Comparison of ENCODE assay signal across 17 cellular contexts in the genomic region with DNA sequence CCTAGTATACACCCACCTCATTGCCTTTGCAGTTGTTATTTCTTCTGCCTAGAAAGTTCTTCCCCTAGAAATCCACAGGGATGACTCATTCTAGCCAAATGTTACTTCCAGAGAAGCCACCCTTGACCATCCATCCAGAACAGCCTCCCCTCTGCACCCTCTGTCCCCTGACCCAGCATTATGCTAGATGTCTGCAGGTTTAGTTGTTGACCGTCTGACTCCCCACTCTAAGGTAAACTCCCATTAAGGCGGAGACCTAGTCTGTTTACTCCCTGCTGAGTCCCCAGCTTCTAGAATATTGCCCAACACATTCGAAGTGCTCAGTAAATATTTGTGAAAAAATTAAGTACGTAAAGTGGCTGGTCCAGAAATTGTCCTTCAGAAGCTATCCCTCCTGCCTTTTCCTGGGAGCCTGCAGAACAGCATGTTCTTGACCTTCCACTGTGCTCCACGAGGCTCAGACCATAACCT. TPM values are rescaled to one million over a fixed set of nuclear protein-coding genes. Genes with fewer than 3 reads are reported as not detected.
A peak's percentile ranks its signal among the peaks of the same experiment; 100 is the strongest.
DNase-seq lines count a peak whose midpoint lies in the region; ATAC-seq, FAIRE-seq and TF ChIP-seq lines count a peak whose summit lies in the region.
"Had no signal": no experiment of that assay in that cellular context is flagged by ENCODE, and none has a peak within 500 bp of the region (broad histone marks: within the 10 kb centered on the region; RNA-seq: fewer than 3 reads in every experiment).

No MANE protein-coding gene starts in this region.

- intact Hi-C loops in K562 (cut with micrococcal nuclease) (no loop called here), left colon (cut with DNase I, micrococcal nuclease) (no loop called here)

- H3K9ac ChIP-seq in K562 (ENCODE audit: insufficient read depth in 1 of 2, low read depth in 2 of 2, low read length in 2 of 2): no peak overlapping the region

- no peaks in the 10 kb centered on the region for H3K9me3 ChIP-seq in A549
- H3K9me3 ChIP-seq in K562 (replicated peaks; ENCODE audit: control insufficient read depth, insufficient read depth, low read depth, low read length): no peaks in the 10 kb centered on the region; the same call in 1 of the 2 replicates
- H3K9me3 ChIP-seq: esophagus muscularis mucosa, SJCRH30, tibial artery had no signal

- H2AFZ ChIP-seq in K562 (ENCODE audit: low read depth, low read length): no peak overlapping the region; the same call in 1 of the 2 replicates

- H3K4me2 ChIP-seq in A549: peak overlapping the region; percentile 37; the same call in 2 of the 3 replicates
- H3K4me2 ChIP-seq in K562 (ENCODE audit: insufficient read depth, low read length): no peak overlapping the region

- CTCF ChIA-PET in A549 (lab: Yijun Ruan, JAX) (interaction anchor here (3.4 kb wide), 1 partner anchor 11 kb away, joined by 17 read pairs; the partner anchor contains the start of gene SRD5A3), K562 (lab: Yijun Ruan, JAX; ENCODE audit: low intra/inter-chr PET ratio) (no interaction called here)

- H3K27ac ChIP-seq in A549: no peak overlapping the region; a peak in 1 of 6 replicates
- no peak overlapping the region for H3K27ac ChIP-seq in K562 (ENCODE audit: extremely low read depth, low read depth, low read length)
- H3K27ac ChIP-seq: cardiac muscle cell, SJCRH30 had no signal

- peaks cover 21% of the 10 kb centered on the region for H3K4me1 ChIP-seq in A549
- peaks cover 4 to 18% of the 10 kb centered on the region in 2 experiments; a peak in 4 of 5 replicates for H3K4me1 ChIP-seq in K562 (replicated peaks in 1 of 2; ENCODE audit: control insufficient read depth in 2 of 2, insufficient read depth in 2 of 2, low read length in 2 of 2)
- H3K4me1 ChIP-seq: SJCRH30 had no signal

- whole genome bisulfite sequencing in A549 (ENCODE audit: missing lambda C conversion rate): 31% methylated on average over 5 of the region's 5 CpGs
- WGBS in K562 (ENCODE audit: insufficient coverage, low coverage, missing lambda C conversion rate): 42% methylated on average over 5 of the region's 5 CpGs

- TF ChIP-seq RAD21 in A549 (conservative IDR thresholded peaks at IDR 0.05 in 1 of 2, IDR thresholded peaks at IDR 0.05 in 1 of 2) (no peak), K562 (CRISPR knock-in tag; conservative IDR thresholded peaks at IDR 0.05 in 1 of 2, IDR thresholded peaks at IDR 0.05 in 1 of 2) (no peak)

- no peaks in the 10 kb centered on the region for H3K79me2 ChIP-seq in K562 (ENCODE audit: control insufficient read depth, insufficient read depth, low read length)

- H4K20me1 ChIP-seq in K562 (replicated peaks; ENCODE audit: control insufficient read depth, insufficient read depth, low read length): no peaks in the 10 kb centered on the region

- peaks cover 15% of the 10 kb centered on the region for H3K36me3 ChIP-seq in K562 (ENCODE audit: control insufficient read depth, insufficient read depth, low read length)
- H3K36me3 ChIP-seq: cardiac muscle cell, SJCRH30, tibial artery had no signal

- no peaks in the 10 kb centered on the region for H3K27me3 ChIP-seq in K562 (ENCODE audit: control insufficient read depth in 2 of 2, insufficient read depth in 2 of 2, low read length in 2 of 2)
- H3K27me3 ChIP-seq: cardiac muscle cell, esophagus muscularis mucosa, SJCRH30, tibial artery had no signal

- DNase-seq in A549 (ENCODE audit: low read depth in 1 of 2, low spot score in 1 of 2): peak in 1 of 2 experiments; percentile 20
- DNase-seq in HT1080 (ENCODE audit: low read depth): peak; percentile 31
- DNase-seq in K562 (ENCODE audit: extremely low read depth in 1 of 4, low spot score in 3 of 4): no peak
- no peak for DNase-seq in left colon
- no peak for DNase-seq in HUDEP-2 (lab: John Stamatoyannopoulos, UW; ENCODE audit: unreplicated experiment in 76 of 76)
- DNase-seq in activated CD4-positive, alpha-beta T cell treated with anti-CD3 and anti-CD28 coated beads, Interleukin-2, amount 50 U/mL, for 48 hours: no peak
- no peak for DNase-seq in medulla oblongata (ENCODE audit: extremely low spot score)
- no peak for DNase-seq in NCI-H1105 (lab: John Stamatoyannopoulos, UW)
- DNase-seq: activated B cell treated with CpG ODN at 0.5 μM for 24 hours; immature natural killer cell; naive thymus-derived CD8-positive, alpha-beta T cell; NCI-H524; SJCRH30; tibial artery had no signal

- TF ChIP-seq CTCF in A549 (IDR thresholded peaks at IDR 0.05): no peak
- TF ChIP-seq CTCF in K562 (IDR thresholded peaks at IDR 0.05 in 2 of 3, conservative IDR thresholded peaks at IDR 0.05 in 1 of 3; ENCODE audit: insufficient read depth in 2 of 3, low read depth in 1 of 3, low read length in 3 of 3): no peak

- FAIRE-seq in A549 (lab: Jason Lieb, UNC) (no peak), K562 (lab: Jason Lieb, UNC) (no peak)

- POLR2A ChIA-PET in A549 (lab: Yijun Ruan, JAX): no interaction called here
- POLR2A ChIA-PET in K562 (lab: Yijun Ruan, JAX): interaction anchor here (1.3 to 2.4 kb wide), 2 partner anchors 11 to 31 kb away, joined by 3 to 11 read pairs; partner anchors contain the start of gene SRD5A3

- TF ChIP-seq EP300 in A549 (IDR thresholded peaks at IDR 0.05) (no peak), K562 (IDR thresholded peaks at IDR 0.05; ENCODE audit: low read length) (no peak)

- no peak for TF ChIP-seq POLR2A in A549 (IDR thresholded peaks at IDR 0.05; ENCODE audit: low read length)
- no peak for TF ChIP-seq POLR2A in K562 (conservative IDR thresholded peaks at IDR 0.05)

- in situ Hi-C loops in K562 (cut with MboI): loop anchor here (10.0 kb wide), 1 partner anchor 498 kb away; the partner anchor contains the start of gene EXOC1

- no peaks in the 10 kb centered on the region for H3K9me1 ChIP-seq in K562 (ENCODE audit: control insufficient read depth, insufficient read depth, low read length)

- H3K4me3 ChIP-seq in A549 (no peak overlapping the region), K562 (no peak overlapping the region)
- H3K4me3 ChIP-seq: cardiac muscle cell, esophagus muscularis mucosa, SJCRH30, tibial artery had no signal

- peak; percentile 30 to 45; a peak in 3 of 6 replicates for ATAC-seq in A549
- peak; percentile 50 for ATAC-seq in K562
- peak; percentile 21 for ATAC-seq in left colon
- ATAC-seq: naive thymus-derived CD8-positive, alpha-beta T cell; sciatic nerve had no signal

- BruUV-seq in K562 (replicated peaks; lab: Mats Ljungman, UMichigan): no TSS peak

RNA-seq across cellular contexts. Expression of gene SRD5A3, which starts 11.0 kb away (rescaled TPM):
- polyA plus RNA-seq in A549 (2011; rRNA removed): 11.1 and 14.1 TPM in 2 replicates
- polyA plus RNA-seq in A549 (2012; cell fraction: cytosol; rRNA removed): 2.8 and 4.1 TPM in 2 replicates
- 1.0 and 1.5 TPM in 2 replicates for polyA plus RNA-seq in A549 (2012; cell fraction: nucleus; rRNA removed)
- polyA plus RNA-seq in A549 (2017; fragmentation: RNase III; extraction: RNeasy Plus Mini Kit Qiagen cat#74134 plus additional on column Dnase treatment): 5.7 to 6.2 TPM (median 5.9 TPM) in 3 replicates
- 7.2 and 7.6 TPM in 2 replicates for polyA minus RNA-seq in A549 (2011; rRNA and poly(A)+ RNA removed)
- total RNA-seq in HT1080 (2014; rRNA removed; shearing (Covaris generic)): 11.8 and 18.3 TPM in 2 replicates
- 9.2 and 9.8 TPM in 2 replicates for polyA plus RNA-seq in HT1080 (2015; cell fraction: cytosol; rRNA removed)
- polyA plus RNA-seq in HT1080 (2015; cell fraction: nucleus; rRNA removed): 4.6 and 8.8 TPM in 2 replicates
- 12.9 and 19.1 TPM in 2 replicates for total RNA-seq in K562 (2011; cell fraction: chromatin; rRNA removed; ENCODE audit: low replicate concordance)
- total RNA-seq in K562 (2011; cell fraction: nucleolus; rRNA removed): 12.9 and 13.5 TPM in 2 replicates
- total RNA-seq in K562 (2011; cell fraction: nucleoplasm; rRNA removed): 22.7 and 23.1 TPM in 2 replicates
- total RNA-seq in K562 (2014; rRNA removed): 9.1 and 12.0 TPM in 2 replicates
- 15.7 and 16.2 TPM in 2 replicates for total RNA-seq in K562 (2014; rRNA removed; fragmentation: Illumina TruSeq; extraction: Trizol)
- 10.6 and 13.3 TPM in 2 replicates for total RNA-seq in K562 (2015; rRNA removed; fragmentation: Illumina TruSeq; extraction: Trizol)
- total RNA-seq in K562 (2021): 21.6 and 21.7 TPM in 2 replicates
- 34.0 and 37.0 TPM in 2 replicates for polyA plus RNA-seq in K562 (2011; rRNA removed)
- 14.5 and 26.4 TPM in 2 replicates for polyA plus RNA-seq in K562 (2011; cell fraction: cytosol; rRNA removed)
- polyA plus RNA-seq in K562 (2011; cell fraction: nucleus; rRNA removed): 6.9 and 11.5 TPM in 2 replicates
- polyA plus RNA-seq in K562 (2012): 17.2 and 29.6 TPM in 2 replicates
- 15.0 and 17.0 TPM in 2 replicates for polyA plus RNA-seq in K562 (2014; fragmentation: Illumina TruSeq; extraction: Trizol)
- polyA plus RNA-seq in K562 (2014; fragmentation: Nextera tagmentation; extraction: Ambion mirVana): 1 to 10 TPM; 2.5 to 5.3 TPM
- polyA plus RNA-seq in K562 (2014; rRNA removed): 10.0 and 14.1 TPM in 2 replicates
- polyA minus RNA-seq in K562 (2011; rRNA and poly(A)+ RNA removed): 25.0 and 35.5 TPM in 2 replicates
- 9.6 and 16.2 TPM in 2 replicates for polyA minus RNA-seq in K562 (2011; cell fraction: cytosol; rRNA and poly(A)+ RNA removed)
- polyA minus RNA-seq in K562 (2011; cell fraction: nucleus; rRNA and poly(A)+ RNA removed): 2.2 and 3.1 TPM in 2 replicates
- 10 to 100 TPM; 14.1 to 16.2 TPM for total RNA-seq in left colon

RNA-seq across cellular contexts. Expression of gene TMEM165, which starts 38.7 kb away (rescaled TPM):
- polyA plus RNA-seq in A549 (2011; rRNA removed) (83.5 and 87.4 TPM in 2 replicates), A549 (2017; fragmentation: RNase III; extraction: RNeasy Plus Mini Kit Qiagen cat#74134 plus additional on column Dnase treatment) (43.6 to 54.4 TPM (median 52.6 TPM) in 3 replicates), K562 (2011; rRNA removed) (145 and 174 TPM in 2 replicates), K562 (2014; fragmentation: Illumina TruSeq; extraction: Trizol) (58.7 and 70.6 TPM in 2 replicates), K562 (2014; fragmentation: Nextera tagmentation; extraction: Ambion mirVana) (10 to 100 TPM; 21.3 to 27.5 TPM), K562 (2014; rRNA removed) (105 and 106 TPM in 2 replicates)
- 29.9 and 39.7 TPM in 2 replicates for polyA plus RNA-seq in A549 (2012; cell fraction: cytosol; rRNA removed)
- polyA plus RNA-seq in A549 (2012; cell fraction: nucleus; rRNA removed): 54.1 and 72.1 TPM in 2 replicates
- 84.9 and 89.9 TPM in 2 replicates for polyA minus RNA-seq in A549 (2011; rRNA and poly(A)+ RNA removed)
- total RNA-seq in HT1080 (2014; rRNA removed; shearing (Covaris generic)): 112 and 134 TPM in 2 replicates
- 110 and 117 TPM in 2 replicates for polyA plus RNA-seq in HT1080 (2015; cell fraction: cytosol; rRNA removed)
- polyA plus RNA-seq in HT1080 (2015; cell fraction: nucleus; rRNA removed): 132 and 153 TPM in 2 replicates
- 347 and 666 TPM in 2 replicates for total RNA-seq in K562 (2011; cell fraction: chromatin; rRNA removed; ENCODE audit: low replicate concordance)
- total RNA-seq in K562 (2011; cell fraction: nucleolus; rRNA removed): 225 and 269 TPM in 2 replicates
- 544 and 827 TPM in 2 replicates for total RNA-seq in K562 (2011; cell fraction: nucleoplasm; rRNA removed)
- total RNA-seq in K562 (2014; rRNA removed) (112 and 116 TPM in 2 replicates), K562 (2014; rRNA removed; fragmentation: Illumina TruSeq; extraction: Trizol) (96.6 and 96.8 TPM in 2 replicates), K562 (2015; rRNA removed; fragmentation: Illumina TruSeq; extraction: Trizol) (91.7 and 97.1 TPM in 2 replicates), K562 (2021) (84.6 and 97.5 TPM in 2 replicates), left colon (10 to 100 TPM; 65.8 to 71.9 TPM)
- polyA plus RNA-seq in K562 (2011; cell fraction: cytosol; rRNA removed): 80.4 and 158 TPM in 2 replicates
- 179 and 244 TPM in 2 replicates for polyA plus RNA-seq in K562 (2011; cell fraction: nucleus; rRNA removed)
- 54.2 and 62.0 TPM in 2 replicates for polyA plus RNA-seq in K562 (2012)
- 177 and 204 TPM in 2 replicates for polyA minus RNA-seq in K562 (2011; rRNA and poly(A)+ RNA removed)
- polyA minus RNA-seq in K562 (2011; cell fraction: cytosol; rRNA and poly(A)+ RNA removed): 53.2 and 61.2 TPM in 2 replicates
- polyA minus RNA-seq in K562 (2011; cell fraction: nucleus; rRNA and poly(A)+ RNA removed): 110 and 180 TPM in 2 replicates

Comparison
In these comparisons a context has a peak if more than half of its experiments do, and no peak if none do; other contexts are left out.
1. Of the 35 proteins assayed by ChIP-seq in both K562 and A549: peak only in K562: CEBPB; only in A549: none; in both: none; in neither: 33; mixed calls (peak in some experiments, not most) for 1.